2 cellular contexts compared by ENCODE assay signal in genomic region chr9:36913393-36914211, GRCh38.
TF ChIP-seq lines count a peak whose summit lies in the region.

No MANE protein-coding gene starts in this region.

TF ChIP-seq in SK-N-SH, 30 proteins besides CTCF, POLR2A, EP300 and RAD21 (continued from another document):
- TF ChIP-seq USF1 (IDR thresholded peaks at IDR 0.05; ENCODE audit: borderline replicate concordance, low read depth) = no peak
- TF ChIP-seq MAX (IDR thresholded peaks at IDR 0.05; ENCODE audit: low read depth) = no peak
- no peak for TF ChIP-seq EZH2phosphoT487 (IDR thresholded peaks at IDR 0.05; ENCODE audit: borderline replicate concordance, low read depth)
- TF ChIP-seq GATA2 (CRISPR knock-in tag; IDR thresholded peaks at IDR 0.05) = no peak

TF ChIP-seq in SK-N-SH treated with all-trans-retinoic acid at 6 μM for 48 hours, 23 proteins besides CTCF, POLR2A, EP300 and RAD21 (continued from another document):
- TF ChIP-seq TSHZ2 (CRISPR knock-in tag; IDR thresholded peaks at IDR 0.05) (no peak), ZFP3 (CRISPR knock-in tag; IDR thresholded peaks at IDR 0.05) (no peak), OSR1 (CRISPR knock-in tag; IDR thresholded peaks at IDR 0.05) (no peak), ZNF8 (CRISPR knock-in tag; IDR thresholded peaks at IDR 0.05) (no peak), SNAI2 (CRISPR knock-in tag; IDR thresholded peaks at IDR 0.05) (no peak), CSDC2 (CRISPR knock-in tag; IDR thresholded peaks at IDR 0.05) (no peak), BACH2 (CRISPR knock-in tag; IDR thresholded peaks at IDR 0.05; ENCODE audit: borderline replicate concordance) (no peak)
